Comparison of ENCODE assay signal across 1 cellular context in the genomic region with DNA sequence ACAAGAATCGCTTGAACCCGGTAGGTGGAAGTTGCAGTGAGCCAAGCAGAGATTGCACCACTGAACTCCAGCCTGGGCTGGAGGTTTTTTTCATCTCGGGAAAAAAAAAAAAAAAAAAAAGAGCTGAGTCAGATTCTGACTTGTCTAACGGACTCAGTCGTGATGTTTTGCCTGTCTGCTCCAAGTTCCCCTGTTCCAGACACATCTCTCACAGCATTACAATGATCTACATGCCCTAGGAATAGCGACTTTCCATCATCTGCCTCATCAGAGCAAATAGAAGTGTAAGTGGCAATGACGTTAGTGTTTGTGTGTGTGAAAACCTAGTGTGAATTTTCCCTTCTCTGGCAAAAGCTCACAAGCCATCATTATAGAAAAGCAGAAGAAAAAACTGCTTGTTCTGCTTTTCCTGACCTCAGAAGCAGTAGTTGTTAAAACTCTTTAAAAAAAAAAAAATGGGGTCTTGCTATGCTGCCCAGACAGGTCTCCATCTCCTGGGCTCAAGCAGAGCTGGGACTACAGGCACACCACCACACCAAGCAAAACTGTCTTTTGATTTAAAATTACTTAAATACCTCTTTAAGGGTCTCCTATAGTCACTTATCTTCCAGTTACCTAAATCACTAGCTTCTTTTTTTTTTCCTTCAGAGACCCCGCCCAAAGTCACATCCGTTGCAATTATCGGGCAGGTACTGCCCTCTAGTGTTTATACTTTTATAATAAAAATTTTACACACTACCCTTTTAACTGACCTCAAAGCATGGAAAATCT.
TF ChIP-seq lines count a peak whose summit lies in the region.

No MANE protein-coding gene starts in this region.

TF ChIP-seq in HCT116, 20 proteins besides CTCF, POLR2A, EP300 and RAD21 (continued from another document):
- TF ChIP-seq, protein P1, sequence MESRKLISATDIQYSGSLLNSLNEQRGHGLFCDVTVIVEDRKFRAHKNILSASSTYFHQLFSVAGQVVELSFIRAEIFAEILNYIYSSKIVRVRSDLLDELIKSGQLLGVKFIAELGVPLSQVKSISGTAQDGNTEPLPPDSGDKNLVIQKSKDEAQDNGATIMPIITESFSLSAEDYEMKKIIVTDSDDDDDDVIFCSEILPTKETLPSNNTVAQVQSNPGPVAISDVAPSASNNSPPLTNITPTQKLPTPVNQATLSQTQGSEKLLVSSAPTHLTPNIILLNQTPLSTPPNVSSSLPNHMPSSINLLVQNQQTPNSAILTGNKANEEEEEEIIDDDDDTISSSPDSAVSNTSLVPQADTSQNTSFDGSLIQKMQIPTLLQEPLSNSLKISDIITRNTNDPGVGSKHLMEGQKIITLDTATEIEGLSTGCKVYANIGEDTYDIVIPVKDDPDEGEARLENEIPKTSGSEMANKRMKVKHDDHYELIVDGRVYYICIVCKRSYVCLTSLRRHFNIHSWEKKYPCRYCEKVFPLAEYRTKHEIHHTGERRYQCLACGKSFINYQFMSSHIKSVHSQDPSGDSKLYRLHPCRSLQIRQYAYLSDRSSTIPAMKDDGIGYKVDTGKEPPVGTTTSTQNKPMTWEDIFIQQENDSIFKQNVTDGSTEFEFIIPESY (IDR thresholded peaks at IDR 0.05; ENCODE audit: extremely low read depth, insufficient replicate concordance, low read length), result no peak
- no peak for TF ChIP-seq ELF1 (IDR thresholded peaks at IDR 0.05; ENCODE audit: borderline replicate concordance, low read depth)
- TF ChIP-seq, protein P2, sequence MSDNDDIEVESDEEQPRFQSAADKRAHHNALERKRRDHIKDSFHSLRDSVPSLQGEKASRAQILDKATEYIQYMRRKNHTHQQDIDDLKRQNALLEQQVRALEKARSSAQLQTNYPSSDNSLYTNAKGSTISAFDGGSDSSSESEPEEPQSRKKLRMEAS (IDR thresholded peaks at IDR 0.05), result peak; percentile 28; the same call in 1 of the 2 replicates
